1 cellular context compared by ENCODE assay signal in the genomic region with DNA sequence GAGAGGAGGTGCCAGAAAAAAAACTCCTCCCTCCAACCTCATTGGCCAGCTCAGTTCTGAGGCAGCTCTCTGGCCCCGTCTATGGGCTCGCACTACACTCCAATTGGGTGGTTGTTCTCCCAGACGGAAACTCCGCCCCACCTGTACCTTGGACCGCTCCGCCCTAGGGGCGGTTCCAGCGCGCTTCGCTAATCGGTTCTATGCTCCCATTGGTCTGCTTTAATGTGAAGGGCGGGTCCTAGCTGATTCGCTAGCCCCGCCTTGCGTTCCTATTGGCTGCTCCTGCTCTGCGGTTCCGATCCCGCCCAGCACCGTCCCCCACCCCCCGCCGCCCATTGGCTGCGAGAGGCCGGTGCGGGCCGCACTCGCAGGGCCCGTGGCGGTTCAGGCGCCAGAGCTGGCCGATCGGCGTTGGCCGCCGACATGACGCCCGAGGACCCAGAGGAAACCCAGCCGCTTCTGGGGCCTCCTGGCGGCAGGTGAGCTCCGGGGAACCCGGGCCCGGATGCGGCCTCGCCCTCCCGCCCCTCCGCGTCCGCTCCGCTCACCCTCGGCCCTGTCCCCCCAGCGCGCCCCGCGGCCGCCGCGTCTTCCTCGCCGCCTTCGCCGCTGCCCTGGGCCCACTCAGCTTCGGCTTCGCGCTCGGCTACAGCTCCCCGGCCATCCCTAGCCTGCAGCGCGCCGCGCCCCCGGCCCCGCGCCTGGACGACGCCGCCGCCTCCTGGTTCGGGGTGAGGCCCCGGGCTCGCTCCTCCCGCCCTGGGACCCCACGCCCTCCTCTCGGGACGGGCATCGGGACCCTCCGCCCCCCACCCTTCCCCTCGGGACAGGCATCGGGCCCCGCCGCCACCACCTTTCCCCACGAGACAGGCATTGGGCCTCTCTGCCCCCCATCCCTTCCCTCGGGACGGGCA.
TF ChIP-seq lines count a peak whose summit lies in the region.

A gene with protein sequence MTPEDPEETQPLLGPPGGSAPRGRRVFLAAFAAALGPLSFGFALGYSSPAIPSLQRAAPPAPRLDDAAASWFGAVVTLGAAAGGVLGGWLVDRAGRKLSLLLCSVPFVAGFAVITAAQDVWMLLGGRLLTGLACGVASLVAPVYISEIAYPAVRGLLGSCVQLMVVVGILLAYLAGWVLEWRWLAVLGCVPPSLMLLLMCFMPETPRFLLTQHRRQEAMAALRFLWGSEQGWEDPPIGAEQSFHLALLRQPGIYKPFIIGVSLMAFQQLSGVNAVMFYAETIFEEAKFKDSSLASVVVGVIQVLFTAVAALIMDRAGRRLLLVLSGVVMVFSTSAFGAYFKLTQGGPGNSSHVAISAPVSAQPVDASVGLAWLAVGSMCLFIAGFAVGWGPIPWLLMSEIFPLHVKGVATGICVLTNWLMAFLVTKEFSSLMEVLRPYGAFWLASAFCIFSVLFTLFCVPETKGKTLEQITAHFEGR (plus strand): TSS at position 362 of the 914 bp plus-strand sequence. CDS start 62 bp downstream, at position 424.

TF ChIP-seq in K562, 482 proteins besides CTCF, POLR2A, EP300 and RAD21 (continued from another document and continues in another):
- TF ChIP-seq, protein P1, sequence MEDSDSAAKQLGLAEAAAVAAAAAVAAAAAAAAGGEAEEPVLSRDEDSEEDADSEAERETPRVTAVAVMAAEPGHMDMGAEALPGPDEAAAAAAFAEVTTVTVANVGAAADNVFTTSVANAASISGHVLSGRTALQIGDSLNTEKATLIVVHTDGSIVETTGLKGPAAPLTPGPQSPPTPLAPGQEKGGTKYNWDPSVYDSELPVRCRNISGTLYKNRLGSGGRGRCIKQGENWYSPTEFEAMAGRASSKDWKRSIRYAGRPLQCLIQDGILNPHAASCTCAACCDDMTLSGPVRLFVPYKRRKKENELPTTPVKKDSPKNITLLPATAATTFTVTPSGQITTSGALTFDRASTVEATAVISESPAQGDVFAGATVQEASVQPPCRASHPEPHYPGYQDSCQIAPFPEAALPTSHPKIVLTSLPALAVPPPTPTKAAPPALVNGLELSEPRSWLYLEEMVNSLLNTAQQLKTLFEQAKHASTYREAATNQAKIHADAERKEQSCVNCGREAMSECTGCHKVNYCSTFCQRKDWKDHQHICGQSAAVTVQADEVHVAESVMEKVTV (CRISPR knock-in tag; IDR thresholded peaks at IDR 0.05): no peak
- TF ChIP-seq, protein P2, sequence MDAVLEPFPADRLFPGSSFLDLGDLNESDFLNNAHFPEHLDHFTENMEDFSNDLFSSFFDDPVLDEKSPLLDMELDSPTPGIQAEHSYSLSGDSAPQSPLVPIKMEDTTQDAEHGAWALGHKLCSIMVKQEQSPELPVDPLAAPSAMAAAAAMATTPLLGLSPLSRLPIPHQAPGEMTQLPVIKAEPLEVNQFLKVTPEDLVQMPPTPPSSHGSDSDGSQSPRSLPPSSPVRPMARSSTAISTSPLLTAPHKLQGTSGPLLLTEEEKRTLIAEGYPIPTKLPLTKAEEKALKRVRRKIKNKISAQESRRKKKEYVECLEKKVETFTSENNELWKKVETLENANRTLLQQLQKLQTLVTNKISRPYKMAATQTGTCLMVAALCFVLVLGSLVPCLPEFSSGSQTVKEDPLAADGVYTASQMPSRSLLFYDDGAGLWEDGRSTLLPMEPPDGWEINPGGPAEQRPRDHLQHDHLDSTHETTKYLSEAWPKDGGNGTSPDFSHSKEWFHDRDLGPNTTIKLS (IDR thresholded peaks at IDR 0.05; ENCODE audit: borderline replicate concordance, low read depth): 0 out of 2 replicates have a peak, but pooled peaks have one; percentile 5
- TF ChIP-seq DNMT1 (IDR thresholded peaks at IDR 0.05) (no peak), ZNF778 (CRISPR knock-in tag; IDR thresholded peaks at IDR 0.05) (no peak), ZNF444 (CRISPR knock-in tag; IDR thresholded peaks at IDR 0.05) (no peak), CHD4 (IDR thresholded peaks at IDR 0.05; ENCODE audit: insufficient read depth, insufficient replicate concordance, low read depth, low read length, poor library complexity, severe bottlenecking) (no peak), SMARCC2 (IDR thresholded peaks at IDR 0.05; ENCODE audit: low read depth) (no peak), KLF13 (tag; IDR thresholded peaks at IDR 0.05; ENCODE audit: borderline replicate concordance, low read depth) (0 out of 2 replicates have a peak, but pooled peaks have one; percentile 22), ARNT (IDR thresholded peaks at IDR 0.05) (no peak), ZFP30 (CRISPR knock-in tag; IDR thresholded peaks at IDR 0.05; ENCODE audit: borderline replicate concordance) (no peak), ZBTB17 (CRISPR knock-in tag; IDR thresholded peaks at IDR 0.05) (no peak), HNRNPH1 (optimal IDR thresholded peaks at IDR 0.05; ENCODE audit: low read depth, low read length) (no peak), RFX7 (CRISPR knock-in tag; IDR thresholded peaks at IDR 0.05) (no peak), POLR3G (IDR thresholded peaks at IDR 0.05; ENCODE audit: extremely low read depth, insufficient read length, insufficient replicate concordance) (no peak), ZNF507 (tag; conservative IDR thresholded peaks at IDR 0.05) (no peak), NR4A1 (CRISPR knock-in tag; IDR thresholded peaks at IDR 0.05) (no peak), NR4A1 (tag; IDR thresholded peaks at IDR 0.05) (no peak), ZNF217 (CRISPR knock-in tag; IDR thresholded peaks at IDR 0.05) (no peak), BACH1 (tag; IDR thresholded peaks at IDR 0.05) (no peak), ETV1 (tag; conservative IDR thresholded peaks at IDR 0.05; ENCODE audit: low read depth) (no peak)
- TF ChIP-seq, protein P3, sequence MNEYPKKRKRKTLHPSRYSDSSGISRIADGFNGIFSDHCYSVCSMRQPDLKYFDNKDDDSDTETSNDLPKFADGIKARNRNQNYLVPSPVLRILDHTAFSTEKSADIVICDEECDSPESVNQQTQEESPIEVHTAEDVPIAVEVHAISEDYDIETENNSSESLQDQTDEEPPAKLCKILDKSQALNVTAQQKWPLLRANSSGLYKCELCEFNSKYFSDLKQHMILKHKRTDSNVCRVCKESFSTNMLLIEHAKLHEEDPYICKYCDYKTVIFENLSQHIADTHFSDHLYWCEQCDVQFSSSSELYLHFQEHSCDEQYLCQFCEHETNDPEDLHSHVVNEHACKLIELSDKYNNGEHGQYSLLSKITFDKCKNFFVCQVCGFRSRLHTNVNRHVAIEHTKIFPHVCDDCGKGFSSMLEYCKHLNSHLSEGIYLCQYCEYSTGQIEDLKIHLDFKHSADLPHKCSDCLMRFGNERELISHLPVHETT (CRISPR knock-in tag; conservative IDR thresholded peaks at IDR 0.05 in 1 of 2, IDR thresholded peaks at IDR 0.05 in 1 of 2): no peak
- TF ChIP-seq, protein P4, sequence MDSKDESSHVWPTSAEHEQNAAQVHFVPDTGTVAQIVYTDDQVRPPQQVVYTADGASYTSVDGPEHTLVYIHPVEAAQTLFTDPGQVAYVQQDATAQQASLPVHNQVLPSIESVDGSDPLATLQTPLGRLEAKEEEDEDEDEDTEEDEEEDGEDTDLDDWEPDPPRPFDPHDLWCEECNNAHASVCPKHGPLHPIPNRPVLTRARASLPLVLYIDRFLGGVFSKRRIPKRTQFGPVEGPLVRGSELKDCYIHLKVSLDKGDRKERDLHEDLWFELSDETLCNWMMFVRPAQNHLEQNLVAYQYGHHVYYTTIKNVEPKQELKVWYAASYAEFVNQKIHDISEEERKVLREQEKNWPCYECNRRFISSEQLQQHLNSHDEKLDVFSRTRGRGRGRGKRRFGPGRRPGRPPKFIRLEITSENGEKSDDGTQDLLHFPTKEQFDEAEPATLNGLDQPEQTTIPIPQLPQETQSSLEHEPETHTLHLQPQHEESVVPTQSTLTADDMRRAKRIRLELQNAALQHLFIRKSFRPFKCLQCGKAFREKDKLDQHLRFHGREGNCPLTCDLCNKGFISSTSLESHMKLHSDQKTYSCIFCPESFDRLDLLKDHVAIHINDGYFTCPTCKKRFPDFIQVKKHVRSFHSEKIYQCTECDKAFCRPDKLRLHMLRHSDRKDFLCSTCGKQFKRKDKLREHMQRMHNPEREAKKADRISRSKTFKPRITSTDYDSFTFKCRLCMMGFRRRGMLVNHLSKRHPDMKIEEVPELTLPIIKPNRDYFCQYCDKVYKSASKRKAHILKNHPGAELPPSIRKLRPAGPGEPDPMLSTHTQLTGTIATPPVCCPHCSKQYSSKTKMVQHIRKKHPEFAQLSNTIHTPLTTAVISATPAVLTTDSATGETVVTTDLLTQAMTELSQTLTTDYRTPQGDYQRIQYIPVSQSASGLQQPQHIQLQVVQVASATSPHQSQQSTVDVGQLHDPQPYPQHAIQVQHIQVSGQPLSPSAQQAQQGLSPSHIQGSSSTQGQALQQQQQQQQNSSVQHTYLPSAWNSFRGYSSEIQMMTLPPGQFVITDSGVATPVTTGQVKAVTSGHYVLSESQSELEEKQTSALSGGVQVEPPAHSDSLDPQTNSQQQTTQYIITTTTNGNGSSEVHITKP (IDR thresholded peaks at IDR 0.05; ENCODE audit: partially characterized antibody): no peak
- TF ChIP-seq, protein P5, sequence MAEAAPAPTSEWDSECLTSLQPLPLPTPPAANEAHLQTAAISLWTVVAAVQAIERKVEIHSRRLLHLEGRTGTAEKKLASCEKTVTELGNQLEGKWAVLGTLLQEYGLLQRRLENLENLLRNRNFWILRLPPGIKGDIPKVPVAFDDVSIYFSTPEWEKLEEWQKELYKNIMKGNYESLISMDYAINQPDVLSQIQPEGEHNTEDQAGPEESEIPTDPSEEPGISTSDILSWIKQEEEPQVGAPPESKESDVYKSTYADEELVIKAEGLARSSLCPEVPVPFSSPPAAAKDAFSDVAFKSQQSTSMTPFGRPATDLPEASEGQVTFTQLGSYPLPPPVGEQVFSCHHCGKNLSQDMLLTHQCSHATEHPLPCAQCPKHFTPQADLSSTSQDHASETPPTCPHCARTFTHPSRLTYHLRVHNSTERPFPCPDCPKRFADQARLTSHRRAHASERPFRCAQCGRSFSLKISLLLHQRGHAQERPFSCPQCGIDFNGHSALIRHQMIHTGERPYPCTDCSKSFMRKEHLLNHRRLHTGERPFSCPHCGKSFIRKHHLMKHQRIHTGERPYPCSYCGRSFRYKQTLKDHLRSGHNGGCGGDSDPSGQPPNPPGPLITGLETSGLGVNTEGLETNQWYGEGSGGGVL (CRISPR knock-in tag; IDR thresholded peaks at IDR 0.05): no peak
- TF ChIP-seq, protein P6, sequence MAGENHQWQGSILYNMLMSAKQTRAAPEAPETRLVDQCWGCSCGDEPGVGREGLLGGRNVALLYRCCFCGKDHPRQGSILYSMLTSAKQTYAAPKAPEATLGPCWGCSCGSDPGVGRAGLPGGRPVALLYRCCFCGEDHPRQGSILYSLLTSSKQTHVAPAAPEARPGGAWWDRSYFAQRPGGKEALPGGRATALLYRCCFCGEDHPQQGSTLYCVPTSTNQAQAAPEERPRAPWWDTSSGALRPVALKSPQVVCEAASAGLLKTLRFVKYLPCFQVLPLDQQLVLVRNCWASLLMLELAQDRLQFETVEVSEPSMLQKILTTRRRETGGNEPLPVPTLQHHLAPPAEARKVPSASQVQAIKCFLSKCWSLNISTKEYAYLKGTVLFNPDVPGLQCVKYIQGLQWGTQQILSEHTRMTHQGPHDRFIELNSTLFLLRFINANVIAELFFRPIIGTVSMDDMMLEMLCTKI (IDR thresholded peaks at IDR 0.05; ENCODE audit: partially characterized antibody): no peak
- TF ChIP-seq, protein P7, sequence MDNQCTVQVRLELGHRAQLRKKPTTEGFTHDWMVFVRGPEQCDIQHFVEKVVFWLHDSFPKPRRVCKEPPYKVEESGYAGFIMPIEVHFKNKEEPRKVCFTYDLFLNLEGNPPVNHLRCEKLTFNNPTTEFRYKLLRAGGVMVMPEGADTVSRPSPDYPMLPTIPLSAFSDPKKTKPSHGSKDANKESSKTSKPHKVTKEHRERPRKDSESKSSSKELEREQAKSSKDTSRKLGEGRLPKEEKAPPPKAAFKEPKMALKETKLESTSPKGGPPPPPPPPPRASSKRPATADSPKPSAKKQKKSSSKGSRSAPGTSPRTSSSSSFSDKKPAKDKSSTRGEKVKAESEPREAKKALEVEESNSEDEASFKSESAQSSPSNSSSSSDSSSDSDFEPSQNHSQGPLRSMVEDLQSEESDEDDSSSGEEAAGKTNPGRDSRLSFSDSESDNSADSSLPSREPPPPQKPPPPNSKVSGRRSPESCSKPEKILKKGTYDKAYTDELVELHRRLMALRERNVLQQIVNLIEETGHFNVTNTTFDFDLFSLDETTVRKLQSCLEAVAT (IDR thresholded peaks at IDR 0.05): peak in 1 of 2 experiments; percentile 54; a peak in 1 of 4 replicates
- TF ChIP-seq, protein P8, sequence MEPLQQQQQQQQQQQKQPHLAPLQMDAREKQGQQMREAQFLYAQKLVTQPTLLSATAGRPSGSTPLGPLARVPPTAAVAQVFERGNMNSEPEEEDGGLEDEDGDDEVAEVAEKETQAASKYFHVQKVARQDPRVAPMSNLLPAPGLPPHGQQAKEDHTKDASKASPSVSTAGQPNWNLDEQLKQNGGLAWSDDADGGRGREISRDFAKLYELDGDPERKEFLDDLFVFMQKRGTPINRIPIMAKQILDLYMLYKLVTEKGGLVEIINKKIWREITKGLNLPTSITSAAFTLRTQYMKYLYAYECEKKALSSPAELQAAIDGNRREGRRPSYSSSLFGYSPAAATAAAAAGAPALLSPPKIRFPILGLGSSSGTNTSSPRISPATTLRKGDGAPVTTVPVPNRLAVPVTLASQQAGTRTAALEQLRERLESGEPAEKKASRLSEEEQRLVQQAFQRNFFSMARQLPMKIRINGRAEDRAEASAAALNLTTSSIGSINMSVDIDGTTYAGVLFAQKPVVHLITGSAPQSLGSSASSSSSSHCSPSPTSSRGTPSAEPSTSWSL (CRISPR knock-in tag; IDR thresholded peaks at IDR 0.05; ENCODE audit: borderline replicate concordance): no peak
- TF ChIP-seq, protein P9, sequence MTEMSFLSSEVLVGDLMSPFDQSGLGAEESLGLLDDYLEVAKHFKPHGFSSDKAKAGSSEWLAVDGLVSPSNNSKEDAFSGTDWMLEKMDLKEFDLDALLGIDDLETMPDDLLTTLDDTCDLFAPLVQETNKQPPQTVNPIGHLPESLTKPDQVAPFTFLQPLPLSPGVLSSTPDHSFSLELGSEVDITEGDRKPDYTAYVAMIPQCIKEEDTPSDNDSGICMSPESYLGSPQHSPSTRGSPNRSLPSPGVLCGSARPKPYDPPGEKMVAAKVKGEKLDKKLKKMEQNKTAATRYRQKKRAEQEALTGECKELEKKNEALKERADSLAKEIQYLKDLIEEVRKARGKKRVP (CRISPR knock-in tag; IDR thresholded peaks at IDR 0.05): no peak
- TF ChIP-seq, protein P10, sequence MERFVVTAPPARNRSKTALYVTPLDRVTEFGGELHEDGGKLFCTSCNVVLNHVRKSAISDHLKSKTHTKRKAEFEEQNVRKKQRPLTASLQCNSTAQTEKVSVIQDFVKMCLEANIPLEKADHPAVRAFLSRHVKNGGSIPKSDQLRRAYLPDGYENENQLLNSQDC (CRISPR knock-in tag; IDR thresholded peaks at IDR 0.05): no peak
- TF ChIP-seq, protein P11, sequence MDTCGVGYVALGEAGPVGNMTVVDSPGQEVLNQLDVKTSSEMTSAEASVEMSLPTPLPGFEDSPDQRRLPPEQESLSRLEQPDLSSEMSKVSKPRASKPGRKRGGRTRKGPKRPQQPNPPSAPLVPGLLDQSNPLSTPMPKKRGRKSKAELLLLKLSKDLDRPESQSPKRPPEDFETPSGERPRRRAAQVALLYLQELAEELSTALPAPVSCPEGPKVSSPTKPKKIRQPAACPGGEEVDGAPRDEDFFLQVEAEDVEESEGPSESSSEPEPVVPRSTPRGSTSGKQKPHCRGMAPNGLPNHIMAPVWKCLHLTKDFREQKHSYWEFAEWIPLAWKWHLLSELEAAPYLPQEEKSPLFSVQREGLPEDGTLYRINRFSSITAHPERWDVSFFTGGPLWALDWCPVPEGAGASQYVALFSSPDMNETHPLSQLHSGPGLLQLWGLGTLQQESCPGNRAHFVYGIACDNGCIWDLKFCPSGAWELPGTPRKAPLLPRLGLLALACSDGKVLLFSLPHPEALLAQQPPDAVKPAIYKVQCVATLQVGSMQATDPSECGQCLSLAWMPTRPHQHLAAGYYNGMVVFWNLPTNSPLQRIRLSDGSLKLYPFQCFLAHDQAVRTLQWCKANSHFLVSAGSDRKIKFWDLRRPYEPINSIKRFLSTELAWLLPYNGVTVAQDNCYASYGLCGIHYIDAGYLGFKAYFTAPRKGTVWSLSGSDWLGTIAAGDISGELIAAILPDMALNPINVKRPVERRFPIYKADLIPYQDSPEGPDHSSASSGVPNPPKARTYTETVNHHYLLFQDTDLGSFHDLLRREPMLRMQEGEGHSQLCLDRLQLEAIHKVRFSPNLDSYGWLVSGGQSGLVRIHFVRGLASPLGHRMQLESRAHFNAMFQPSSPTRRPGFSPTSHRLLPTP (IDR thresholded peaks at IDR 0.05; ENCODE audit: borderline replicate concordance, extremely low read depth, insufficient read length): no peak
